ENCODE assay signal across 8 cellular contexts in the genomic region with DNA sequence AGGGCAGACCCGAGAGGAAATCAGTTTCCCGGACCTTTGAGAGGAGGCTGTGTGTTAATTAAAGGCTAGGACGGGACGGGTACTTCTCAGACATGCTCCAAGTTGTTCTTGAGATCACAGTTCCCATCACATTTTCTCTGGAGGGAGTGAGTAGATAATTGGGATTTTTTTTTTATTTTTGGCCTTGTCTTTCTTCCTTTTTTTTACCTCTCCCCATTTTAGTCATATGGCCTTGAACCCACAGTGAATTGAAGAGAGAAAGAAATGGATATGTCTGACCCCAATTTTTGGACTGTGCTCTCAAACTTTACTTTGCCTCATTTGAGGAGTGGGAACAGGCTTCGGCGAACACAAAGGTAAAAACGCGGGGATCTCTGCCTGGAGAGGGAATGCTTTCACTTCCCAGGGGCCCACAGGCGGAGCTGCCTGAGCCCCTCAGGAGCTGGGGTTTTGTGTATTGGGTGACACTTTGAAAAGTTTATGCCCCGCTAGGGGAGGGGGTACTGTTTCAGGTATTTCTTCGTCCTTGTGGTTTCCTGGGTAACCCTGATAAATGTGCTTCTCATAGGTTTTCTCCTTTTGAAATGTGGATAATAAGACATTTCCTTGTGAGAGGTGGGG.
DNase-seq lines count a peak whose midpoint lies in the region; ATAC-seq, FAIRE-seq and TF ChIP-seq lines count a peak whose summit lies in the region.

No MANE protein-coding gene starts in this region.

- no peaks in the 10 kb centered on the region for H3K36me3 ChIP-seq in kidney (ENCODE audit: control insufficient read depth in 1 of 2, insufficient read depth in 2 of 2, low read length in 2 of 2)

- peak overlapping the region; percentile 82 to 85 for H3K9ac ChIP-seq in kidney (ENCODE audit: low read length in 2 of 2)

- H3K9me3 ChIP-seq in kidney (ENCODE audit: control insufficient read depth in 1 of 2, low read length in 2 of 2), result no peaks in the 10 kb centered on the region

- peaks cover 0 to 12% of the 10 kb centered on the region in 2 donors for H3K4me1 ChIP-seq in kidney (ENCODE audit: control insufficient read depth in 1 of 2, insufficient read depth in 1 of 2, low read depth in 1 of 2, low read length in 2 of 2)

- no peak for FAIRE-seq in kidney (lab: Jason Lieb, UNC)

- H3K4me3 ChIP-seq in kidney (ENCODE audit: low read length in 2 of 2), result peak overlapping the region; percentile 76 to 79

- no peak for ATAC-seq in HG03159 (IDR thresholded peaks at IDR 0.05; ENCODE audit: unreplicated experiment)

- 8 to 14% (median 11%) methylated on average over 11 of the region's 11 CpGs for WGBS in adipose tissue, 3 donors

- DNase-seq in NCI-H1105 treated with DMSO at 0.1 percent for 48 hours (lab: John Stamatoyannopoulos, UW), result peak; percentile 9
- DNase-seq in NCI-H1105 (lab: John Stamatoyannopoulos, UW), result no peak
- no peak for DNase-seq in kidney
- no peak for DNase-seq in stimulated activated CD4-positive, alpha-beta T cell treated with anti-CD3 and anti-CD28 coated beads, Interleukin-4, amount 100 ng/mL, for 1 hour
- no peak for DNase-seq in superior temporal gyrus (ENCODE audit: extremely low spot score)

- no peak for TF ChIP-seq CTCF in kidney (IDR thresholded peaks at IDR 0.05; ENCODE audit: borderline replicate concordance, extremely low read depth, insufficient read depth)

- peak overlapping the region; percentile 60 for H3K27ac ChIP-seq in adipose tissue (ENCODE audit: low read depth, low read length)
- peak overlapping the region; percentile 43 to 68 for H3K27ac ChIP-seq in kidney (ENCODE audit: low read depth in 2 of 2, low read length in 2 of 2)
- H3K27ac ChIP-seq in temporal lobe (ENCODE audit: low read depth, low read length), result peak overlapping the region; percentile 52

- intact Hi-C loops in kidney (cut with DNase I), result no loop called here
